ENCODE assay signal across 1 cellular context in the genomic region with DNA sequence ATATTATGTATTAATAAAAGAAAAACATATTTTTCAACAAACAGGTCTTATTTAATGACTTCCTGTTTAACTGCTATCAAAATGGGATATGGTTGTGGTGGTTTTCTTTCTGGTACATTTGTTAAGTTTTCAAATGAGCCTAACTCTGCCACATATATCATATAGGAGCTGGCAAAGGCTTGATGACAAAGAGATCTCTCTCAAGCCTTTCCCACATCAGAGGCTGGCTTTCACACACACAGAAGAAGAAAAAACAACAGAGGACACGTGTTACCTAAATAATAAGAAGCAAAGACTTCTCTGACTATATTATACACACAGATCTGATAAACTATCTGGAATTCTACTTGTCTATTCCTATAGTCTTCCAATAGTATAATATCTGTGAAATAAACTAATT.
TF ChIP-seq lines count a peak whose summit lies in the region.

No MANE protein-coding gene starts in this region.

TF ChIP-seq in WTC11, 78 proteins besides CTCF, POLR2A, EP300 and RAD21 (continued from another document):
- TF ChIP-seq, protein P1, sequence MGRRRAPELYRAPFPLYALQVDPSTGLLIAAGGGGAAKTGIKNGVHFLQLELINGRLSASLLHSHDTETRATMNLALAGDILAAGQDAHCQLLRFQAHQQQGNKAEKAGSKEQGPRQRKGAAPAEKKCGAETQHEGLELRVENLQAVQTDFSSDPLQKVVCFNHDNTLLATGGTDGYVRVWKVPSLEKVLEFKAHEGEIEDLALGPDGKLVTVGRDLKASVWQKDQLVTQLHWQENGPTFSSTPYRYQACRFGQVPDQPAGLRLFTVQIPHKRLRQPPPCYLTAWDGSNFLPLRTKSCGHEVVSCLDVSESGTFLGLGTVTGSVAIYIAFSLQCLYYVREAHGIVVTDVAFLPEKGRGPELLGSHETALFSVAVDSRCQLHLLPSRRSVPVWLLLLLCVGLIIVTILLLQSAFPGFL (CRISPR knock-in tag; IDR thresholded peaks at IDR 0.05; ENCODE audit: borderline replicate concordance) = no peak
- TF ChIP-seq ZBTB21 (CRISPR knock-in tag; IDR thresholded peaks at IDR 0.05; ENCODE audit: borderline replicate concordance) (no peak), JAZF1 (CRISPR knock-in tag; IDR thresholded peaks at IDR 0.05) (no peak), TCF7 (CRISPR knock-in tag; IDR thresholded peaks at IDR 0.05; ENCODE audit: low read depth) (no peak), JUN (CRISPR knock-in tag; IDR thresholded peaks at IDR 0.05) (no peak), ELF4 (CRISPR knock-in tag; IDR thresholded peaks at IDR 0.05; ENCODE audit: low read depth) (no peak), NFYB (CRISPR knock-in tag; conservative IDR thresholded peaks at IDR 0.05; ENCODE audit: low read depth) (no peak), MXD4 (CRISPR knock-in tag; IDR thresholded peaks at IDR 0.05; ENCODE audit: borderline replicate concordance) (no peak), FOXK1 (CRISPR knock-in tag; IDR thresholded peaks at IDR 0.05) (no peak)
